2 cellular contexts compared by ENCODE assay signal in genomic region chr22:19801340-19802000, GRCh38.
TF ChIP-seq lines count a peak whose summit lies in the region.

No MANE protein-coding gene starts in this region.

TF ChIP-seq in SK-N-SH, 30 proteins besides CTCF, POLR2A, EP300 and RAD21 (continued from another document):
- TF ChIP-seq USF1 (IDR thresholded peaks at IDR 0.05; ENCODE audit: borderline replicate concordance, low read depth) (no peak), USF2 (IDR thresholded peaks at IDR 0.05; ENCODE audit: borderline replicate concordance, low read depth, low read length) (no peak), RCOR1 (IDR thresholded peaks at IDR 0.05; ENCODE audit: low read length) (no peak), GABPA (IDR thresholded peaks at IDR 0.05; ENCODE audit: low read depth) (no peak), TAF1 (IDR thresholded peaks at IDR 0.05; ENCODE audit: borderline replicate concordance, low read depth, low read length) (no peak), POLR2AphosphoS5 (IDR thresholded peaks at IDR 0.05; ENCODE audit: low read depth, low read length) (no peak)

TF ChIP-seq in SK-N-SH treated with all-trans-retinoic acid at 6 μM for 48 hours, 23 proteins besides CTCF, POLR2A, EP300 and RAD21 (continued from another document):
- TF ChIP-seq, protein P1, sequence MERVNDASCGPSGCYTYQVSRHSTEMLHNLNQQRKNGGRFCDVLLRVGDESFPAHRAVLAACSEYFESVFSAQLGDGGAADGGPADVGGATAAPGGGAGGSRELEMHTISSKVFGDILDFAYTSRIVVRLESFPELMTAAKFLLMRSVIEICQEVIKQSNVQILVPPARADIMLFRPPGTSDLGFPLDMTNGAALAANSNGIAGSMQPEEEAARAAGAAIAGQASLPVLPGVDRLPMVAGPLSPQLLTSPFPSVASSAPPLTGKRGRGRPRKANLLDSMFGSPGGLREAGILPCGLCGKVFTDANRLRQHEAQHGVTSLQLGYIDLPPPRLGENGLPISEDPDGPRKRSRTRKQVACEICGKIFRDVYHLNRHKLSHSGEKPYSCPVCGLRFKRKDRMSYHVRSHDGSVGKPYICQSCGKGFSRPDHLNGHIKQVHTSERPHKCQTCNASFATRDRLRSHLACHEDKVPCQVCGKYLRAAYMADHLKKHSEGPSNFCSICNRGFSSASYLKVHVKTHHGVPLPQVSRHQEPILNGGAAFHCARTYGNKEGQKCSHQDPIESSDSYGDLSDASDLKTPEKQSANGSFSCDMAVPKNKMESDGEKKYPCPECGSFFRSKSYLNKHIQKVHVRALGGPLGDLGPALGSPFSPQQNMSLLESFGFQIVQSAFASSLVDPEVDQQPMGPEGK (CRISPR knock-in tag; IDR thresholded peaks at IDR 0.05; ENCODE audit: borderline replicate concordance) = no peak
- TF ChIP-seq OSR1 (CRISPR knock-in tag; IDR thresholded peaks at IDR 0.05) = no peak
